In the genomic region with DNA sequence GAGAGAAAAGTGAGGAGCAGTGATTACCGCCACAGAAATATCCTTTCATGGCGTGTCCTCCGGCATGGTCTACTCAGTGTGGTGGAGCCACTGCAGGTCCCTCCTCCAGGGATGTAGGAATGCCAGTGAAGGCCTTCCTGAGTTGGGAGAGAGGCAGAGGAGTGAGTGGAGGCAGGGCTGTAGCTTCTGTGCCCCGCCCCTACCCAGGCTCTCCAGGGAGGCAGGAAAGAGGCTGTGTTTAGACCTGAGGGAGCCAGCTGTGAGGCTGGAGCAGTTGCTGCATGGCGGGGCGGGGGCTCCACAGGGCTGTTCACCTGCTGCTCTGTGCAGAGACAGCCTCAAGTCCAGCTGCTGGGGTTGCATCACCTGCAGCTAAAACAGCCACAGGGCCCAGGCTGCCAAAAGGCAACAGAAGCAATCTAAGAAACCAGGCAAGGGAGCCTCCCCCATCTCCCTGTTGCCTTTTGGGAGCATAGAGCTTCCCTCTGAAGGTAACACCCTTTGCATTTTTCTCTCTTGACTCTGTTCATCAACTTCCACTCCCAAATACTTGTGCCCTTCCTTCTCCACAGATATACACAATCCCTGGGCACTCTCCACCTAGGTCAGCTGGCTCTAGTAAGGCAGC, we compare ENCODE assay signal across 9 cellular contexts. TPM values are rescaled to one million over a fixed set of nuclear protein-coding genes. Genes with fewer than 3 reads are reported as not detected.
A peak's percentile ranks its signal among the peaks of the same experiment; 100 is the strongest.
DNase-seq lines count a peak whose midpoint lies in the region; ATAC-seq and TF ChIP-seq lines count a peak whose summit lies in the region.
"Had no signal": no experiment of that assay in that cellular context is flagged by ENCODE, and none has a peak within 500 bp of the region (broad histone marks: within the 10 kb centered on the region; RNA-seq: fewer than 3 reads in every experiment).

No MANE protein-coding gene starts in this region.

- no peaks in the 10 kb centered on the region for H3K27me3 ChIP-seq in breast epithelium

- no peaks in the 10 kb centered on the region for H3K9me3 ChIP-seq in breast epithelium

- ATAC-seq in left cardiac atrium (peak in 1 of 2 donors; percentile 48), left ventricle myocardium superior (no peak), HG02623 (IDR thresholded peaks at IDR 0.05; ENCODE audit: unreplicated experiment) (no peak), HG03108 (IDR thresholded peaks at IDR 0.05; ENCODE audit: unreplicated experiment) (no peak), GM21723 (IDR thresholded peaks at IDR 0.05; ENCODE audit: unreplicated experiment) (no peak)
- ATAC-seq: activated CD8-positive, alpha-beta T cell treated with anti-CD3 and anti-CD28 coated beads, Interleukin-2, amount 10 ng/mL, durations not matched to agents 7 days and 5 days had no signal

- peaks cover 6% of the 10 kb centered on the region in 2 donors for H3K4me1 ChIP-seq in breast epithelium

- no peak for TF ChIP-seq POLR2A in breast epithelium (IDR thresholded peaks at IDR 0.05)

- H3K36me3 ChIP-seq in breast epithelium = no peaks in the 10 kb centered on the region

- H3K4me3 ChIP-seq in breast epithelium = no peak overlapping the region

- peak overlapping the region; percentile 58 to 68 for H3K27ac ChIP-seq in breast epithelium

- intact Hi-C loops in left cardiac atrium (cut with DNase I) (loop anchor here in 1 of 2 donors (2.0 kb wide), 1 partner anchor 22 kb away; no protein-coding TSS in a partner anchor), left ventricle myocardium superior (cut with micrococcal nuclease) (no loop called here), breast epithelium (cut with DNase I; ENCODE audit: low total_unique reads) (loop anchor here (5.0 kb wide), 1 partner anchor 861 kb away; no protein-coding TSS in a partner anchor)

- peak; percentile 29 for DNase-seq in left cardiac atrium
- DNase-seq in left ventricle myocardium superior = no peak
- DNase-seq in breast epithelium (ENCODE audit: low spot score in 2 of 2) = no peak
- DNase-seq: activated CD8-positive, alpha-beta T cell treated with anti-CD3 and anti-CD28 coated beads, Interleukin-2, amount 10 ng/mL, durations not matched to agents 7 days and 5 days; CD8-positive, alpha-beta memory T cell had no signal

- no peak for TF ChIP-seq CTCF in breast epithelium (IDR thresholded peaks at IDR 0.05)

RNA-seq across cellular contexts. Expression of a gene that starts 0.8 kb away (rescaled TPM):
- total RNA-seq in left cardiac atrium (under 1 TPM; 0.15 to 0.44 TPM), left ventricle myocardium superior (0.27 TPM), breast epithelium (10 to 100 TPM in 1 of 3 donors, 1 to 10 TPM in 1, not detected in 1; 3.6 to 13.0 TPM)
- total RNA-seq: activated CD8-positive, alpha-beta T cell treated with anti-CD3 and anti-CD28 coated beads, Interleukin-2, amount 10 ng/mL, durations not matched to agents 7 days and 5 days; CD8-positive, alpha-beta memory T cell; glomerular endothelial cell had no signal

RNA-seq across cellular contexts. Expression of a gene that starts 6.7 kb away (rescaled TPM):
- 100 to 1,000 TPM in 1 of 2 donors, 10 to 100 TPM in 1; 72.0 to 105 TPM for total RNA-seq in left cardiac atrium
- total RNA-seq in left ventricle myocardium superior = 83.2 TPM
- total RNA-seq in breast epithelium = 100 to 1,000 TPM; 121 to 131 (median 128) TPM

RNA-seq across cellular contexts. Expression of a gene that starts 25.4 kb away (rescaled TPM):
- 10 to 100 TPM; 32.2 to 36.2 TPM for total RNA-seq in left cardiac atrium
- total RNA-seq in left ventricle myocardium superior = 40.6 TPM
- 10 to 100 TPM; 26.2 to 33.5 (median 26.5) TPM for total RNA-seq in breast epithelium

RNA-seq across cellular contexts. Expression of a gene that starts 27.0 kb away (rescaled TPM):
- 10 to 100 TPM; 33.1 to 36.6 TPM for total RNA-seq in left cardiac atrium
- total RNA-seq in left ventricle myocardium superior = 43.6 TPM
- total RNA-seq in breast epithelium = 10 to 100 TPM; 21.6 to 34.1 (median 32.8) TPM

RNA-seq across cellular contexts. Expression of a gene that starts 55.1 kb away (rescaled TPM):
- total RNA-seq in left cardiac atrium = under 1 TPM; 0.15 to 0.16 TPM
- total RNA-seq in left ventricle myocardium superior = 0.32 TPM
- 10 to 100 TPM in 2 of 3 donors, under 1 TPM in 1; 0.16 to 47.1 (median 17.0) TPM for total RNA-seq in breast epithelium
- total RNA-seq: glomerular endothelial cell had no signal
